ENCODE assay signal across 19 cellular contexts in the genomic region with DNA sequence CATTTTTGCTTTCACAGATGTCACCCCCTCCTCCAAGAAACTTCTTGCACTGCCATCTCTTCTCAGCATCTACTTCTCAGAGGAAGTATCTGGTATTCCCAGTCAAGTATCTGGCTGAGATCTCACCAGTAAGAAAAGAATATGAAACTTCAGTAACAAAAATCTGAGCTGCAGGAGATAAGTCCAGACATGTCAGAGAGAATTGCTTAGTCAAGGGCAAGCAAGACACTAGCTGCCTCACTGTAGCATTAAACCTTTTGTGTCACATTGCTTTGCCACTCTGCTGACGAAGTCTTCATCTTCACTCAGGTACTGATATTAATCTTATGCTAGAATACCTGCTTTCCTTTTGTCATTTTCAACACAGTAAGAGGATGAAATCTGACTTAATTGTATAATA.
DNase-seq lines count a peak whose midpoint lies in the region; ATAC-seq, FAIRE-seq and TF ChIP-seq lines count a peak whose summit lies in the region.
"Had no signal": no experiment of that assay in that cellular context is flagged by ENCODE, and none has a peak within 500 bp of the region (broad histone marks: within the 10 kb centered on the region; RNA-seq: fewer than 3 reads in every experiment).

No MANE protein-coding gene starts in this region.

- peak; percentile 3 for DNase-seq in AG04449 (ENCODE audit: low read depth, low spot score)
- no peak for DNase-seq in astrocyte (ENCODE audit: low read depth)
- DNase-seq in iris pigment epithelial cell (ENCODE audit: low read depth), result peak; percentile 28
- DNase-seq in NCI-H510A (lab: John Stamatoyannopoulos, UW), result no peak
- no peak for DNase-seq in NCI-H187 treated with DMSO at 0.1 percent for 48 hours (lab: John Stamatoyannopoulos, UW)
- DNase-seq: ACHN; activated CD4-positive, alpha-beta T cell treated with anti-CD3 and anti-CD28 coated beads, Interleukin-2, amount 50 U/mL, for 4 hours; activated naive CD4-positive, alpha-beta T cell treated with anti-CD3 and anti-CD28 coated beads, Interleukin-2, amount 50 U/mL, for 16 hours; brain microvascular endothelial cell; Caco-2; esophagus squamous epithelium; NCI-H1092 treated with DMSO at 0.1 percent for 48 hours; stimulated activated CD4-positive, alpha-beta T cell treated with anti-CD3 and anti-CD28 coated beads, Interleukin-1b, Interleukin-23, amount 100 ng/mL, for 48 hours; T-cell had no signal

- POLR2A ChIA-PET in AG04449 (lab: Yijun Ruan, JAX), result no interaction called here

- no peak overlapping the region for H3K4me3 ChIP-seq in AG04449 (ENCODE audit: low read depth, low read length)
- H3K4me3 ChIP-seq in astrocyte (ENCODE audit: insufficient read depth, low read depth, low read length), result no peak overlapping the region
- H3K4me3 ChIP-seq: esophagus squamous epithelium had no signal

- peak overlapping the region; percentile 34 for H3K27ac Mint-ChIP-seq in astrocyte (ENCODE audit: unreplicated experiment)
- H3K27ac Mint-ChIP-seq: T-cell had no signal

- no peaks in the 10 kb centered on the region for H3K9me3 ChIP-seq in astrocyte (ENCODE audit: insufficient read depth, low read depth, low read length)
- H3K9me3 ChIP-seq: Caco-2, esophagus squamous epithelium had no signal

- H3K36me3 Mint-ChIP-seq in astrocyte (ENCODE audit: low read depth, unreplicated experiment), result no peaks in the 10 kb centered on the region
- H3K36me3 Mint-ChIP-seq: T-cell had no signal

- no peaks in the 10 kb centered on the region for H3K79me2 ChIP-seq in astrocyte (ENCODE audit: insufficient read depth, low read length)

- H3K4me1 Mint-ChIP-seq in astrocyte (ENCODE audit: low read depth, unreplicated experiment), result peaks cover 6% of the 10 kb centered on the region
- H3K4me1 Mint-ChIP-seq: T-cell had no signal

- ATAC-seq in HG02610 (IDR thresholded peaks at IDR 0.05; ENCODE audit: unreplicated experiment) (peak; percentile 23), GM19035 (IDR thresholded peaks at IDR 0.05; ENCODE audit: unreplicated experiment) (no peak), GM21576 (IDR thresholded peaks at IDR 0.05; ENCODE audit: unreplicated experiment) (no peak)
- ATAC-seq: sciatic nerve, T-cell had no signal

- H3K9me3 Mint-ChIP-seq in astrocyte (ENCODE audit: unreplicated experiment), result no peaks in the 10 kb centered on the region

- H3K4me1 ChIP-seq in astrocyte (ENCODE audit: insufficient read depth, low read length), result no peaks in the 10 kb centered on the region

- H3K27ac ChIP-seq in astrocyte (ENCODE audit: low read depth, low read length), result no peak overlapping the region
- H3K27ac ChIP-seq: brain microvascular endothelial cell, esophagus squamous epithelium, KMS-11 had no signal

- peak overlapping the region; percentile 27 for H2AFZ ChIP-seq in astrocyte (ENCODE audit: low read depth, low read length)

- no peak for FAIRE-seq in astrocyte (lab: Jason Lieb, UNC)

- H3K27me3 ChIP-seq in astrocyte (ENCODE audit: insufficient read depth, low read length), result no peaks in the 10 kb centered on the region
- H3K27me3 ChIP-seq: brain microvascular endothelial cell, esophagus squamous epithelium had no signal

- no peaks in the 10 kb centered on the region for H3K27me3 Mint-ChIP-seq in astrocyte (ENCODE audit: low read depth, unreplicated experiment)
- H3K27me3 Mint-ChIP-seq: T-cell had no signal

- TF ChIP-seq CTCF in AG04449 (IDR thresholded peaks at IDR 0.05; ENCODE audit: insufficient read depth, low read length, missing control alignments), result no peak
- TF ChIP-seq CTCF in astrocyte (IDR thresholded peaks at IDR 0.05; ENCODE audit: insufficient read depth, low read depth, low read length), result no peak

- no peak overlapping the region for H3K4me3 Mint-ChIP-seq in astrocyte (ENCODE audit: unreplicated experiment)
- H3K4me3 Mint-ChIP-seq: T-cell had no signal

- H3K9ac ChIP-seq in astrocyte (ENCODE audit: low read length), result no peak overlapping the region
- H3K9ac ChIP-seq: KMS-11 had no signal

- CTCF ChIA-PET in AG04449 (lab: Yijun Ruan, JAX), result interaction anchor here (0.6 kb wide), 1 partner anchor 32 kb away, joined by 3 read pairs; no protein-coding TSS in a partner anchor

- no peaks in the 10 kb centered on the region for H4K20me1 ChIP-seq in astrocyte (ENCODE audit: insufficient read depth, low read length)

- no peak overlapping the region for H3K4me2 ChIP-seq in astrocyte (ENCODE audit: low read length)
- H3K4me2 ChIP-seq: KMS-11 had no signal

- H3K36me3 ChIP-seq in astrocyte (ENCODE audit: insufficient read depth, low read length), result no peaks in the 10 kb centered on the region
- H3K36me3 ChIP-seq: brain microvascular endothelial cell, esophagus squamous epithelium had no signal

Comparison
In these comparisons a context has a peak if more than half of its experiments do, and no peak if none do; other contexts are left out.
1. DNase-seq: peak in AG04449 (single experiment) and iris pigment epithelial cell (single experiment); none in astrocyte (single experiment), NCI-H510A (single experiment) and NCI-H187 treated with DMSO at 0.1 percent for 48 hours (single experiment).